21 cellular contexts compared by ENCODE assay signal in genomic region chr17:51672058-51672457, GRCh38.
"Had no signal": no experiment of that assay in that cellular context is flagged by ENCODE, and none has a peak within 500 bp of the region (broad histone marks: within the 10 kb centered on the region; RNA-seq: fewer than 3 reads in every experiment).

No MANE protein-coding gene starts in this region.

- ATAC-seq: activated CD4-positive, CD25-positive, alpha-beta regulatory T cell treated with anti-CD3 and anti-CD28 coated beads, Interleukin-2, amount 50 U/mL, for 24 hours; activated CD8-positive, alpha-beta memory T cell treated with anti-CD3 and anti-CD28 coated beads, Interleukin-2, amount 10 ng/mL, durations not matched to agents 7 days and 5 days; activated CD8-positive, alpha-beta T cell treated with anti-CD3 and anti-CD28 coated beads for 36 hours; body of pancreas; gastroesophageal sphincter; natural killer cell treated with Interleukin-12 subunit alpha and Interleukin-12 subunit beta and Interleukin-15 and Interleukin-18, amount 100 ng/mL, for 72 hours; stimulated activated naive B cell treated with anti-CD40 and anti-IgM and Interleukin-4, amounts not matched to agents 10 μg/mL and 1 μg/mL and 100 μg/mL, for 72 hours had no signal

- H3K9me3 ChIP-seq: body of pancreas, gastroesophageal sphincter, testis, upper lobe of left lung had no signal

- H3K27ac ChIP-seq: body of pancreas, cardiac muscle cell, gastroesophageal sphincter, testis, upper lobe of left lung, VCaP had no signal

- H3K4me1 ChIP-seq: body of pancreas, gastroesophageal sphincter, testis, upper lobe of left lung had no signal

- H3K36me3 ChIP-seq: cardiac muscle cell, gastroesophageal sphincter, upper lobe of left lung had no signal

- DNase-seq: activated CD4-positive, alpha-beta T cell treated with anti-CD3 and anti-CD28 coated beads, Interleukin-2, amount 10 ng/mL, durations not matched to agents 24 days and 14 days; activated CD8-positive, alpha-beta memory T cell treated with anti-CD3 and anti-CD28 coated beads, Interleukin-2, amount 10 ng/mL, durations not matched to agents 7 days and 5 days; activated CD8-positive, alpha-beta T cell treated with anti-CD3 and anti-CD28 coated beads for 36 hours; activated effector memory CD4-positive, alpha-beta T cell treated with anti-CD3 and anti-CD28 coated beads, Interleukin-2, amount 50 U/mL, for 16 hours; activated naive CD4-positive, alpha-beta T cell treated with anti-CD3 and anti-CD28 coated beads, Interleukin-2, amount 10 ng/mL, durations not matched to agents 7 days and 5 days; activated T-cell treated with anti-CD3 and anti-CD28 coated beads for 4 hours; amygdala; body of pancreas; cortex of kidney; endodermal cell; head of caudate nucleus; stimulated activated CD4-positive, alpha-beta T cell treated with anti-CD3 and anti-CD28 coated beads, Interleukin-2, amount 100 ng/mL, for 48 hours; stimulated activated CD8-positive, alpha-beta memory T cell treated with anti-CD3 and anti-CD28 coated beads, Interleukin-4, amount 100 ng/mL, for 48 hours; stimulated activated naive B cell treated with anti-CD40 and anti-IgM and Interleukin-4, amounts not matched to agents 10 μg/mL and 1 μg/mL and 100 μg/mL, for 72 hours; testis; upper lobe of left lung had no signal

- H3K4me3 ChIP-seq: body of pancreas, cardiac muscle cell, gastroesophageal sphincter, testis, upper lobe of left lung had no signal
